26 cellular contexts compared by ENCODE assay signal in genomic region chr6:12992770-12993169, GRCh38.
DNase-seq lines count a peak whose midpoint lies in the region; FAIRE-seq and TF ChIP-seq lines count a peak whose summit lies in the region.
"Had no signal": no experiment of that assay in that cellular context is flagged by ENCODE, and none has a peak within 500 bp of the region (broad histone marks: within the 10 kb centered on the region; RNA-seq: fewer than 3 reads in every experiment).

No MANE protein-coding gene starts in this region.

- no peaks in the 10 kb centered on the region for H4K20me1 ChIP-seq in H1 (replicated peaks in 1 of 2; ENCODE audit: control insufficient read depth in 1 of 2, insufficient read depth in 2 of 2, low read length in 2 of 2)
- H4K20me1 ChIP-seq: BLaER1 had no signal

- 27% methylated on average over 7 of the region's 7 CpGs; no CpG with 5 or more reads in 1 of the 2 experiments for WGBS in H1 (ENCODE audit: extremely low coverage in 1 of 2, insufficient coverage in 1 of 2, insufficient read length in 1 of 2, insufficient replicate concordance in 2 of 2, low coverage in 1 of 2, low lambda C conversion rate in 2 of 2, missing lambda C conversion rate in 1 of 2), 2 experiments

- H3K9ac ChIP-seq in H1 (replicated peaks in 1 of 4; ENCODE audit: extremely low read depth in 1 of 4, low read depth in 3 of 4, low read length in 3 of 4) (no peak overlapping the region), subcutaneous abdominal adipose tissue (ENCODE audit: low read length in 5 of 5) (no peak overlapping the region)
- H3K9ac ChIP-seq: BLaER1, GM23248 had no signal

- H3K4ac ChIP-seq in H1 (replicated peaks; ENCODE audit: insufficient read length, low read depth, low read length) = no peak overlapping the region

- H2BK5ac ChIP-seq in H1 (ENCODE audit: low read depth, low read length) = no peak overlapping the region

- H3K27me3 ChIP-seq in H1 (replicated peaks in 1 of 4; ENCODE audit: control insufficient read depth in 3 of 4, extremely low read depth in 1 of 4, insufficient read depth in 3 of 4, low read length in 3 of 4) (no peaks in the 10 kb centered on the region), subcutaneous abdominal adipose tissue (ENCODE audit: control insufficient read depth in 5 of 5, insufficient read depth in 4 of 5, low read length in 5 of 5) (no peaks in the 10 kb centered on the region)
- H3K27me3 ChIP-seq: BLaER1, Peyer's patch, SJCRH30 had no signal

- no peak overlapping the region for H3K56ac ChIP-seq in H1 (replicated peaks; ENCODE audit: insufficient read length, low read depth, low read length)

- no peak overlapping the region for H3K23ac ChIP-seq in H1 (ENCODE audit: insufficient read length)

- TF ChIP-seq POLR2A in H1 (IDR thresholded peaks at IDR 0.05; ENCODE audit: control extremely low read depth in 1 of 2, low read depth in 2 of 2, low read length in 2 of 2) = peak in 1 of 2 experiments; percentile 35; a peak in 1 of 3 replicates

- H4K91ac ChIP-seq in H1 (replicated peaks; ENCODE audit: insufficient read length, low read length) = no peak overlapping the region

- peaks cover 2 to 5% (median 2%) of the 10 kb centered on the region in 4 experiments; a peak in 4 of 7 replicates for H3K4me1 ChIP-seq in H1 (replicated peaks in 1 of 4; ENCODE audit: control insufficient read depth in 3 of 4, insufficient read depth in 4 of 4, low read length in 3 of 4)
- no peaks in the 10 kb centered on the region for H3K4me1 ChIP-seq in subcutaneous abdominal adipose tissue (ENCODE audit: control insufficient read depth in 5 of 5, insufficient read depth in 5 of 5, low read length in 5 of 5)
- H3K4me1 ChIP-seq: BLaER1, Peyer's patch, SJCRH30 had no signal

- no peak overlapping the region for H4K8ac ChIP-seq in H1 (ENCODE audit: extremely low read depth, insufficient read depth, low read length)

- no peak for TF ChIP-seq RAD21 in H1 (IDR thresholded peaks at IDR 0.05 in 1 of 2, conservative IDR thresholded peaks at IDR 0.05 in 1 of 2; ENCODE audit: low read depth in 2 of 2, low read length in 2 of 2)

- no peaks in the 10 kb centered on the region for H3K79me1 ChIP-seq in H1 (ENCODE audit: low read depth, low read length)

- TF ChIP-seq CTCF in H1 (IDR thresholded peaks at IDR 0.05; ENCODE audit: control extremely low read depth in 1 of 3, insufficient read depth in 1 of 3, low read depth in 1 of 3, low read length in 3 of 3) = no peak

- no peaks in the 10 kb centered on the region for H3K23me2 ChIP-seq in H1 (ENCODE audit: low read depth, low read length)

- H3K4me2 ChIP-seq in H1 (ENCODE audit: insufficient read depth in 1 of 2, low read depth in 2 of 2, low read length in 2 of 2) = peak overlapping the region in 1 of 2 experiments; percentile 40; a peak in 1 of 4 replicates
- H3K4me2 ChIP-seq: BLaER1 had no signal

- peaks cover 0 to 6% of the 10 kb centered on the region in 2 experiments; a peak in 2 of 4 replicates for H3K9me3 ChIP-seq in H1 (ENCODE audit: insufficient read depth in 2 of 2, low read depth in 1 of 2, low read length in 1 of 2)
- H3K9me3 ChIP-seq in subcutaneous abdominal adipose tissue (ENCODE audit: control insufficient read depth in 5 of 5, low read length in 5 of 5) = peaks cover 0 to 6% (median 2%) of the 10 kb centered on the region in 5 donors
- H3K9me3 ChIP-seq: Peyer's patch, SJCRH30 had no signal

- no peak overlapping the region for H2BK15ac ChIP-seq in H1 (ENCODE audit: low read length)

- H3K4me3 ChIP-seq in H1 (ENCODE audit: extremely low read depth in 1 of 4, insufficient read depth in 2 of 4, low read depth in 3 of 4, low read length in 4 of 4) (peak overlapping the region in 1 of 4 experiments; percentile 30; a peak in 1 of 8 replicates), subcutaneous abdominal adipose tissue (ENCODE audit: low read depth in 1 of 5, low read length in 5 of 5) (no peak overlapping the region)
- H3K4me3 ChIP-seq: BLaER1, GM12878, GM23248, Peyer's patch, SJCRH30 had no signal

- peak; percentile 91 for FAIRE-seq in H1 (lab: Jason Lieb, UNC)
- no peak for FAIRE-seq in frontal cortex (lab: Jason Lieb, UNC)
- FAIRE-seq: GM12878, HTR-8/SVneo had no signal

- CTCF ChIA-PET in H1 (lab: Charles Lee; ENCODE audit: partially characterized antibody) = interaction anchor here (1.2 kb wide), 1 partner anchor 27 kb away, joined by 4 read pairs; no protein-coding TSS in a partner anchor

- H3K18ac ChIP-seq in H1 (ENCODE audit: extremely low read depth, low read length) = no peak overlapping the region; the same call in 1 of the 2 replicates

- H4K5ac ChIP-seq in H1 (ENCODE audit: insufficient read length, low read depth, low read length) = peak overlapping the region; percentile 45

- no peak overlapping the region for H2BK20ac ChIP-seq in H1 (ENCODE audit: low read length)

- no peak overlapping the region for H2AFZ ChIP-seq in H1 (ENCODE audit: low read length)
- H2AFZ ChIP-seq: GM23248 had no signal

- H2BK120ac ChIP-seq in H1 (replicated peaks; ENCODE audit: low read depth, low read length) = no peak overlapping the region

- no peak for TF ChIP-seq EP300 in H1 (IDR thresholded peaks at IDR 0.05; ENCODE audit: borderline replicate concordance in 1 of 2, low read depth in 2 of 2, low read length in 2 of 2)

- DNase-seq in NCI-H2081 (lab: John Stamatoyannopoulos, UW) = peak; percentile 9 to 28
- no peak for DNase-seq in NCI-H2081 treated with DMSO at 0.1 percent for 48 hours (lab: John Stamatoyannopoulos, UW)
- DNase-seq in NCI-H69 (lab: John Stamatoyannopoulos, UW) = peak; percentile 45
- peak in 1 of 2 experiments; percentile 54 for DNase-seq in H1 (ENCODE audit: low read depth in 1 of 2, low spot score in 2 of 2)
- DNase-seq in NCI-H446 (lab: John Stamatoyannopoulos, UW) = no peak
- no peak for DNase-seq in frontal cortex (ENCODE audit: low spot score in 2 of 2)
- no peak for DNase-seq in NCI-H446 treated with DMSO at 0.1 percent for 48 hours (lab: John Stamatoyannopoulos, UW)
- DNase-seq: ACHN; CD4-positive, alpha-beta T cell; COR-L47; DMS 273 treated with DMSO at 0.1 percent for 48 hours; DMS79 treated with DMSO at 0.1 percent for 48 hours; GM23248; Karpas-422; NCI-H1417; NCI-H1930; NCI-H2171; NCI-H526 treated with DMSO at 0.1 percent for 48 hours; Peyer's patch; SJCRH30; T-cell had no signal

- POLR2A ChIA-PET in H1 (lab: Charles Lee; ENCODE audit: partially characterized antibody) = interaction anchor here (1.3 to 1.8 kb wide), 2 partner anchors 18 to 21 kb away, joined by 4 to 13 read pairs; no protein-coding TSS in a partner anchor

- H2BK12ac ChIP-seq in H1 (ENCODE audit: low read depth, low read length) = no peak overlapping the region

- peak overlapping the region; percentile 70; the same call in 1 of the 2 replicates for H3K27ac ChIP-seq in H1 (ENCODE audit: low read depth, low read length)
- H3K27ac ChIP-seq in subcutaneous abdominal adipose tissue (ENCODE audit: low read depth, low read length) = peak overlapping the region; percentile 12
- H3K27ac ChIP-seq: 22Rv1, BLaER1, GM23248, Peyer's patch, SJCRH30 had no signal

- H3K36me3 ChIP-seq in H1 (ENCODE audit: control insufficient read depth in 2 of 4, insufficient read depth in 4 of 4, low read length in 3 of 4) (no peaks in the 10 kb centered on the region), subcutaneous abdominal adipose tissue (ENCODE audit: control insufficient read depth in 5 of 5, insufficient read depth in 5 of 5, low read length in 5 of 5) (no peaks in the 10 kb centered on the region)
- H3K36me3 ChIP-seq: BLaER1, Peyer's patch, SJCRH30 had no signal

- no peak overlapping the region for H3K14ac ChIP-seq in H1 (ENCODE audit: insufficient read length)

- H3K79me2 ChIP-seq in H1 (ENCODE audit: control insufficient read depth in 1 of 2, insufficient read depth in 2 of 2, low read length in 2 of 2) = no peaks in the 10 kb centered on the region

- no peak overlapping the region for H2AK5ac ChIP-seq in H1 (ENCODE audit: low read depth, low read length)

TF ChIP-seq in H1, 55 proteins besides CTCF, POLR2A, EP300 and RAD21:
- TF ChIP-seq EGR1 (IDR thresholded peaks at IDR 0.05; ENCODE audit: borderline replicate concordance, low read depth, low read length) (no peak), YY1 (IDR thresholded peaks at IDR 0.05; ENCODE audit: low read depth, low read length) (peak; percentile 96), TAF1 (IDR thresholded peaks at IDR 0.05; ENCODE audit: low read depth, low read length) (0 out of 2 replicates have a peak, but pooled peaks have one; percentile 24), MAX (IDR thresholded peaks at IDR 0.05) (peak; percentile 73), KDM5A (IDR thresholded peaks at IDR 0.05; ENCODE audit: low read length) (no peak), POU5F1 (IDR thresholded peaks at IDR 0.05; ENCODE audit: low read depth, low read length) (peak; percentile 56; the same call in 1 of the 2 replicates), TCF12 (IDR thresholded peaks at IDR 0.05; ENCODE audit: low read depth, low read length) (peak; percentile 74; the same call in 1 of the 2 replicates), SIN3A (conservative IDR thresholded peaks at IDR 0.05 in 1 of 2, IDR thresholded peaks at IDR 0.05 in 1 of 2; ENCODE audit: low read depth in 1 of 2, low read length in 2 of 2) (0 out of 4 replicates have a peak, but pooled peaks of 1 of the 2 experiments have one; percentile 24)
TF ChIP-seq in H1: peak in this region for 6.

Comparison
In these comparisons a context has a peak if more than half of its experiments do, and no peak if none do; other contexts are left out.
1. DNase-seq: peak in NCI-H2081 (2 of 2) and NCI-H69 (single experiment); none in NCI-H2081 treated with DMSO at 0.1 percent for 48 hours (single experiment), NCI-H446 (0 of 2), frontal cortex (0 of 2) and NCI-H446 treated with DMSO at 0.1 percent for 48 hours (single experiment).